8 cellular contexts compared by ENCODE assay signal in the genomic region with DNA sequence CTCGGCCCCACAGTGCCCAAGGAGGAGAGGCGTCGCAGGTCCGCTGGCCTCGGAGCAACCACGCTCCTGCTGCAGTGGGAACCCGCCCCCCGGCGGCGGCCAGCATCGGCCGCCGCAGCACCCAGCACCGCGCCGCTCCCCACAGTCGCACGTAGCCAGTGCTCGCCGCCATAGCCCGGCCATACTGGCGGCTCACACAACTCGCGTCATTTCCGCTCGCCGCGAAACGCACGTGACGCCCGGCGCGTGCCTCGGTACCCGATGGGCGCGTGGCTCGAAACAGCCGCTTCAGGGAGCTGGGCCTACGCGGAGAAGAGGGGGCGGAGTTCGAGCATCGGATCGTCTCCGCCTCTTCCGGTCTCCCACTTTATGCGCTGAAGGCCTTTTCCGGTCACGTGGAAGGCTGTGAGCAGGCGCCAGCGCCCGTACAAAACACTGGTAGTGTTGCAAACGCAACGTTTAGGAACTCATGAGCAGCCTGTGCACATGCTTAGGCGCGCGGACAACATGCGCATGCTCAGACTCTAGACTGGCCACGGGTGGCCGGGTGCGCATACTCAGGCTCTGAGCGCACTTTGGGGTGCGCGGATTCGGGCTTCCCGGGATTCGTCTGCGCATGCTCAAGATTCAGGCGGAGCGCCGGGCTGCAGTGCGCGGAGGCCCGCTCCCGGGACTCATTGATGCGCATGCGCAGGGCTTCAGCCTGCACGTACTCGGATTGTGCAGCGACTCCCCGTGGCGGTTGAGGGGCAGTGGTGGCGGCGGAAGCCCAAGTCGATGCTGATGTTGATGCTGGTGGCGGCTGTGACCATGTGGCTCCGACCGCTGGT. TPM values are rescaled to one million over a fixed set of nuclear protein-coding genes. Genes with fewer than 3 reads are reported as not detected.
DNase-seq lines count a peak whose midpoint lies in the region; ATAC-seq and TF ChIP-seq lines count a peak whose summit lies in the region.

A gene with protein sequence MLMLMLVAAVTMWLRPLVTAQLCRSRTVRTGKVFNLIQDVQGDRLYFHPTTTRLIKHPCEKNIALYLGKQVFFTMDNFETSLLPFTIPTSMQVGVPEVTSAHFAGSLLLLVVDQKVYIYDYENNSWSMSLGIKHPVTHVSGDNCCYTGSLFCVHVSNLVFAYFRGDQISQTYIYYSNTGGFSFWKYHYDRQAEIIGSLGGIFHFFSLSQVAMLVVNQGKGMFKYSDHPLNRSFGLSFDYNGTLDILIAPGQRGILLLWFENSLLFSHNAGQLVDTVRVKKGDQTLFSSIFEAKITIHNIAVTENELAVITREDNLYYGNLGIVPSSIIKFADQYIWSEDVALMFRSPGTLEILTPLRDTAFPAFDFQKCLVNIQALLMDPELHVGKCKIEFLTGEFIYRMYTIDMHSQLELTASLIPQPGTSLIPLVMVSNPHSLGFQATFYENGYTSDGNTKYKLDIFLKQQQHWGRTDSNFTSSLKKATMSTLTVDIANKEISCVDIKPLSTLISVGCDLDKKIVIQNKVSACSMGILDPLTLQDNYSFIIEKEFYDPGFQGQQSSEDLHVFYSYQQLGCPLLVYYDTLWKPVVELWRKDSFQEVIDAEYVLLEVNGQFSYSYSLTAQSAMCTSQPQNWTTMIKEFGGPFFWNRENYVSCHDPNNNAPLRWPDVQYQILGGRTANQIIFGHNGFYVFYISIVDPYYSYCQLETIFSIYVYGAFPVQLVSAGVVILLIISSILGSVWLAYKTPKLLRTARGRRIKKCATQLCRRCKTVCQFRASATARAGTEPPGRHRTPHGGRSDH (plus strand): TSS at position 677 of the 830 bp plus-strand sequence. CDS start 101 bp downstream, at position 778.
A gene with protein sequence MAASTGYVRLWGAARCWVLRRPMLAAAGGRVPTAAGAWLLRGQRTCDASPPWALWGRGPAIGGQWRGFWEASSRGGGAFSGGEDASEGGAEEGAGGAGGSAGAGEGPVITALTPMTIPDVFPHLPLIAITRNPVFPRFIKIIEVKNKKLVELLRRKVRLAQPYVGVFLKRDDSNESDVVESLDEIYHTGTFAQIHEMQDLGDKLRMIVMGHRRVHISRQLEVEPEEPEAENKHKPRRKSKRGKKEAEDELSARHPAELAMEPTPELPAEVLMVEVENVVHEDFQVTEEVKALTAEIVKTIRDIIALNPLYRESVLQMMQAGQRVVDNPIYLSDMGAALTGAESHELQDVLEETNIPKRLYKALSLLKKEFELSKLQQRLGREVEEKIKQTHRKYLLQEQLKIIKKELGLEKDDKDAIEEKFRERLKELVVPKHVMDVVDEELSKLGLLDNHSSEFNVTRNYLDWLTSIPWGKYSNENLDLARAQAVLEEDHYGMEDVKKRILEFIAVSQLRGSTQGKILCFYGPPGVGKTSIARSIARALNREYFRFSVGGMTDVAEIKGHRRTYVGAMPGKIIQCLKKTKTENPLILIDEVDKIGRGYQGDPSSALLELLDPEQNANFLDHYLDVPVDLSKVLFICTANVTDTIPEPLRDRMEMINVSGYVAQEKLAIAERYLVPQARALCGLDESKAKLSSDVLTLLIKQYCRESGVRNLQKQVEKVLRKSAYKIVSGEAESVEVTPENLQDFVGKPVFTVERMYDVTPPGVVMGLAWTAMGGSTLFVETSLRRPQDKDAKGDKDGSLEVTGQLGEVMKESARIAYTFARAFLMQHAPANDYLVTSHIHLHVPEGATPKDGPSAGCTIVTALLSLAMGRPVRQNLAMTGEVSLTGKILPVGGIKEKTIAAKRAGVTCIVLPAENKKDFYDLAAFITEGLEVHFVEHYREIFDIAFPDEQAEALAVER (minus strand): TSS at position 186 of the 830 bp plus-strand sequence. CDS start 14 bp downstream, at position 172.

- peak within 1 kb of the TSS; percentile 87 for H3K4me3 ChIP-seq in coronary artery

- H3K27me3 Mint-ChIP-seq in activated CD4-positive, alpha-beta T cell treated with anti-CD3 and anti-CD28 coated beads, Interleukin-2, amount 10 ng/mL, durations not matched to agents 24 days and 14 days = no peaks in the 10 kb centered on the region

- ATAC-seq in HG03460 (IDR thresholded peaks at IDR 0.05; ENCODE audit: unreplicated experiment) (peak; percentile 79), left colon (peak; percentile 95)

- TF ChIP-seq CTCF in coronary artery (IDR thresholded peaks at IDR 0.05) = peak; percentile 89

- intact Hi-C loops in activated CD4-positive, alpha-beta T cell treated with anti-CD3 and anti-CD28 coated beads, Interleukin-2, amount 10 ng/mL, durations not matched to agents 24 days and 14 days (cut with micrococcal nuclease) = loop anchor here (1.0 to 10.0 kb wide), 5 partner anchors 30 to 185 kb away; partner anchors contain the start of genes MICOS13, NDUFA11, RPL36 and SAFB
- intact Hi-C loops in left colon (cut with DNase I, micrococcal nuclease) = no loop called here

- peak within 1 kb of the TSS; percentile 97 for H3K27ac Mint-ChIP-seq in activated CD4-positive, alpha-beta T cell treated with anti-CD3 and anti-CD28 coated beads, Interleukin-2, amount 10 ng/mL, durations not matched to agents 24 days and 14 days

- DNase-seq in C1 segment of cervical spinal cord (lab: John Stamatoyannopoulos, UW) (peak; percentile 82 to 99 (median 98)), GM19240 (ENCODE audit: insufficient read length, low spot score) (peak; percentile 98), NCI-H524 treated with DMSO at 0.1 percent for 48 hours (lab: John Stamatoyannopoulos, UW) (peak; percentile 93), coronary artery (ENCODE audit: low spot score) (peak; percentile 99), left colon (peak; percentile 98 to 99)
- DNase-seq in activated CD4-positive, alpha-beta T cell treated with anti-CD3 and anti-CD28 coated beads, Interleukin-2, amount 10 ng/mL, durations not matched to agents 24 days and 14 days = peak; percentile 99
- peak; percentile 98 for DNase-seq in stimulated activated CD4-positive, alpha-beta T cell treated with anti-CD3 and anti-CD28 coated beads, Interleukin-1b, Interleukin-23, amount 100 ng/mL, for 48 hours

- peaks cover 25% of the 10 kb centered on the region for H3K4me1 Mint-ChIP-seq in activated CD4-positive, alpha-beta T cell treated with anti-CD3 and anti-CD28 coated beads, Interleukin-2, amount 10 ng/mL, durations not matched to agents 24 days and 14 days

- peak within 1 kb of the TSS; percentile 97 for H3K4me3 Mint-ChIP-seq in activated CD4-positive, alpha-beta T cell treated with anti-CD3 and anti-CD28 coated beads, Interleukin-2, amount 10 ng/mL, durations not matched to agents 24 days and 14 days

- peak within 1 kb of the TSS; percentile 91 to 97 for H3K27ac ChIP-seq in coronary artery

- H3K9me3 Mint-ChIP-seq in activated CD4-positive, alpha-beta T cell treated with anti-CD3 and anti-CD28 coated beads, Interleukin-2, amount 10 ng/mL, durations not matched to agents 24 days and 14 days = no peaks in the 10 kb centered on the region

- H3K36me3 Mint-ChIP-seq in activated CD4-positive, alpha-beta T cell treated with anti-CD3 and anti-CD28 coated beads, Interleukin-2, amount 10 ng/mL, durations not matched to agents 24 days and 14 days (ENCODE audit: low read depth) = peaks cover 25% of the 10 kb centered on the region

RNA-seq across cellular contexts. Expression of the first gene that starts in this region (rescaled TPM):
- total RNA-seq in activated CD4-positive, alpha-beta T cell treated with anti-CD3 and anti-CD28 coated beads, Interleukin-2, amount 10 ng/mL, durations not matched to agents 24 days and 14 days = not detected in 2 replicates
- not detected for total RNA-seq in left colon

RNA-seq across cellular contexts. Expression of the second gene that starts in this region (rescaled TPM):
- total RNA-seq in activated CD4-positive, alpha-beta T cell treated with anti-CD3 and anti-CD28 coated beads, Interleukin-2, amount 10 ng/mL, durations not matched to agents 24 days and 14 days = 220 and 240 TPM in 2 replicates
- total RNA-seq in left colon = 10 to 100 TPM; 48.9 to 49.1 TPM

Comparison
In these comparisons a context has a peak if more than half of its experiments do, and no peak if none do; other contexts are left out.
1. Peak in every context shown above with its lines: DNase-seq, ATAC-seq, H3K4me3 ChIP-seq and H3K27ac ChIP-seq.